In genomic region chr13:24304620-24305019, GRCh38 we compare ENCODE assay signal across 20 cellular contexts. TPM values are rescaled to one million over a fixed set of nuclear protein-coding genes. Genes with fewer than 3 reads are reported as not detected.
DNase-seq lines count a peak whose midpoint lies in the region; ATAC-seq and TF ChIP-seq lines count a peak whose summit lies in the region.
"Had no signal": no experiment of that assay in that cellular context is flagged by ENCODE, and none has a peak within 500 bp of the region (broad histone marks: within the 10 kb centered on the region; RNA-seq: fewer than 3 reads in every experiment).

No MANE protein-coding gene starts in this region.

- H3K27me3 ChIP-seq in heart right ventricle (peaks cover 0 to 3% (median 0%) of the 10 kb centered on the region in 7 donors), smooth muscle cell (ENCODE audit: low read depth) (no peaks in the 10 kb centered on the region)

- no peaks in the 10 kb centered on the region for H3K79me2 ChIP-seq in smooth muscle cell (ENCODE audit: low read depth)

- H2AFZ ChIP-seq in smooth muscle cell (ENCODE audit: low read depth): no peak overlapping the region

- H3F3A ChIP-seq in smooth muscle cell (ENCODE audit: low read depth): no peaks in the 10 kb centered on the region

- no peaks in the 10 kb centered on the region for H4K20me1 ChIP-seq in smooth muscle cell (ENCODE audit: low read depth)

- no peaks in the 10 kb centered on the region for H3K27me3 Mint-ChIP-seq in T-helper 17 cell
- no peaks in the 10 kb centered on the region for H3K27me3 Mint-ChIP-seq in mesothelial cell of epicardium (ENCODE audit: low read depth)

- DNase-seq in heart right ventricle (no peak), Right ventricle myocardium superior (no peak), T-helper 17 cell (no peak), fibroblast of villous mesenchyme (ENCODE audit: low read depth) (peak; percentile 27), smooth muscle cell (lab: John Stamatoyannopoulos, UW; ENCODE audit: unreplicated experiment) (no peak), mesothelial cell of epicardium (ENCODE audit: low spot score in 2 of 2, unreplicated experiment in 2 of 2) (no peak), T-helper 2 cell (no peak)
- DNase-seq: Caco-2; CD4-positive, CD25-positive, alpha-beta regulatory T cell; DMS 273 treated with DMSO at 0.1 percent for 48 hours; DMS79 treated with DMSO at 0.1 percent for 48 hours; Karpas-422; NCI-H1694; NCI-H2081; NCI-H2171 treated with DMSO at 0.1 percent for 48 hours; NCI-H524 treated with DMSO at 0.1 percent for 48 hours; NCI-H82; OCI-M1 had no signal

- no peaks in the 10 kb centered on the region for H3K9me3 ChIP-seq in heart right ventricle
- no peaks in the 10 kb centered on the region for H3K9me3 ChIP-seq in T-helper 17 cell (ENCODE audit: control insufficient read depth, low read length, poor library complexity, severe bottlenecking)
- no peaks in the 10 kb centered on the region for H3K9me3 ChIP-seq in smooth muscle cell (replicated peaks; ENCODE audit: low read depth)
- H3K9me3 ChIP-seq: Caco-2 had no signal

- H3K4me1 ChIP-seq in heart right ventricle: peaks cover 0 to 85% (median 30%) of the 10 kb centered on the region in 9 donors
- peaks cover 3% of the 10 kb centered on the region for H3K4me1 ChIP-seq in smooth muscle cell (ENCODE audit: low read depth)

- no peak overlapping the region for H3K9ac ChIP-seq in smooth muscle cell (ENCODE audit: low read depth)

- H3K27ac ChIP-seq in heart right ventricle: peak overlapping the region in 7 of 10 donors; percentile 18 to 77 (median 32)
- H3K27ac ChIP-seq in smooth muscle cell (ENCODE audit: low read depth): no peak overlapping the region

- H3K4me1 Mint-ChIP-seq in T-helper 17 cell: peaks cover 4% of the 10 kb centered on the region
- peaks cover 4% of the 10 kb centered on the region for H3K4me1 Mint-ChIP-seq in mesothelial cell of epicardium

- 74 to 77% methylated on average over 5 of the region's 5 CpGs for WGBS in heart right ventricle, 2 donors
- 85% methylated on average over 5 of the region's 5 CpGs for WGBS in smooth muscle cell (ENCODE audit: low lambda C conversion rate)

- no peaks in the 10 kb centered on the region for H3K9me3 Mint-ChIP-seq in mesothelial cell of epicardium
- H3K9me3 Mint-ChIP-seq: CD4-positive, CD25-positive, alpha-beta regulatory T cell had no signal

- H3K4me3 ChIP-seq in heart right ventricle (no peak overlapping the region), fibroblast of villous mesenchyme (ENCODE audit: low read depth, low read length) (no peak overlapping the region), smooth muscle cell (no peak overlapping the region)

- peak overlapping the region; percentile 9 for H3K27ac Mint-ChIP-seq in T-helper 17 cell
- H3K27ac Mint-ChIP-seq in mesothelial cell of epicardium: no peak overlapping the region

- peak overlapping the region; percentile 8 for H3K4me2 ChIP-seq in smooth muscle cell

- ATAC-seq in heart right ventricle: no peak
- ATAC-seq in Right ventricle myocardium superior (ENCODE audit: poor library complexity): no peak
- ATAC-seq in T-helper 17 cell: no peak

- no peak overlapping the region for H3K4me3 Mint-ChIP-seq in T-helper 17 cell
- H3K4me3 Mint-ChIP-seq in mesothelial cell of epicardium: no peak overlapping the region
- H3K4me3 Mint-ChIP-seq: CD4-positive, CD25-positive, alpha-beta regulatory T cell had no signal

- H3K36me3 ChIP-seq in heart right ventricle: peaks cover 0 to 62% (median 14%) of the 10 kb centered on the region in 9 donors
- no peaks in the 10 kb centered on the region for H3K36me3 ChIP-seq in smooth muscle cell (ENCODE audit: low read depth)

- H3K36me3 Mint-ChIP-seq in T-helper 17 cell (ENCODE audit: low read depth) (peaks cover 3% of the 10 kb centered on the region), mesothelial cell of epicardium (no peaks in the 10 kb centered on the region)

- no peak for TF ChIP-seq CTCF in heart right ventricle (IDR thresholded peaks at IDR 0.05)
- no peak for TF ChIP-seq CTCF in fibroblast of villous mesenchyme (IDR thresholded peaks at IDR 0.05; ENCODE audit: insufficient read depth, low read depth, low read length)
- TF ChIP-seq CTCF in smooth muscle cell (IDR thresholded peaks at IDR 0.05; ENCODE audit: borderline replicate concordance, insufficient read depth, poor library complexity, severe bottlenecking): no peak
- TF ChIP-seq CTCF in mesothelial cell of epicardium (IDR thresholded peaks at IDR 0.05; ENCODE audit: unreplicated experiment): no peak

- intact Hi-C loops in heart right ventricle (cut with DNase I) (loop anchor here in 1 of 10 donors (5.0 kb wide), 1 partner anchor 32 kb away; no protein-coding TSS in a partner anchor), Right ventricle myocardium superior (cut with DNase I) (no loop called here)

RNA-seq across cellular contexts. Expression of gene C1QTNF9, which starts 4.8 kb away (rescaled TPM):
- total RNA-seq in heart right ventricle: 1 to 10 TPM in 9 of 10 donors, under 1 TPM in 1; 0.30 to 7.2 (median 2.6) TPM
- polyA plus RNA-seq in heart right ventricle: 1 to 10 TPM; 3.8 to 4.5 TPM
- total RNA-seq in Right ventricle myocardium superior: 2.5 TPM
- total RNA-seq in T-helper 17 cell: not detected
- not detected in 2 replicates for total RNA-seq in fibroblast of villous mesenchyme
- not detected in 2 replicates for total RNA-seq in smooth muscle cell
- not detected in 2 replicates for polyA plus RNA-seq in smooth muscle cell
- not detected in 3 replicates for total RNA-seq in mesothelial cell of epicardium
- total RNA-seq: Caco-2, MCF 10A had no signal
- polyA plus RNA-seq: BJ; CD4-positive, CD25-positive, alpha-beta regulatory T cell had no signal
